ENCODE assay signal across 1 cellular context in genomic region chr1:54135436-54136120, GRCh38.
TF ChIP-seq lines count a peak whose summit lies in the region.

No MANE protein-coding gene starts in this region.

TF ChIP-seq in WTC11, 78 proteins besides CTCF, POLR2A, EP300 and RAD21 (continued from another document):
- TF ChIP-seq IRF1 (CRISPR knock-in tag; IDR thresholded peaks at IDR 0.05): no peak
- TF ChIP-seq MYBL2 (CRISPR knock-in tag; IDR thresholded peaks at IDR 0.05): no peak
- TF ChIP-seq SMAD4 (CRISPR knock-in tag; IDR thresholded peaks at IDR 0.05): no peak
- no peak for TF ChIP-seq KAT7 (CRISPR knock-in tag; IDR thresholded peaks at IDR 0.05; ENCODE audit: borderline replicate concordance)
- no peak for TF ChIP-seq ATF2 (CRISPR knock-in tag; IDR thresholded peaks at IDR 0.05; ENCODE audit: borderline replicate concordance, low read depth)
- TF ChIP-seq MAX (CRISPR knock-in tag; IDR thresholded peaks at IDR 0.05): no peak
- TF ChIP-seq SP1 (CRISPR knock-in tag; conservative IDR thresholded peaks at IDR 0.05): no peak
- TF ChIP-seq GRHL2 (CRISPR knock-in tag; IDR thresholded peaks at IDR 0.05; ENCODE audit: insufficient replicate concordance, severe bottlenecking): no peak
- no peak for TF ChIP-seq RORB (CRISPR knock-in tag; IDR thresholded peaks at IDR 0.05)
- no peak for TF ChIP-seq ETV6 (CRISPR knock-in tag; IDR thresholded peaks at IDR 0.05)
- TF ChIP-seq HMGXB4 (CRISPR knock-in tag; IDR thresholded peaks at IDR 0.05): no peak
- TF ChIP-seq GABPB1 (CRISPR knock-in tag; IDR thresholded peaks at IDR 0.05): no peak
